Comparison of ENCODE assay signal across 8 cellular contexts in genomic region chr17:7561589-7562207, GRCh38. TPM values are rescaled to one million over a fixed set of nuclear protein-coding genes. Genes with fewer than 3 reads are reported as not detected.
DNase-seq lines count a peak whose midpoint lies in the region; ATAC-seq lines count a peak whose summit lies in the region.

TSS of gene SENP3 (plus strand) at chr17:7561919. CDS start at chr17:7563077, 1,158 bp downstream.

- peak within 1 kb of the TSS; percentile 95 to 99 (median 99) for H3K27ac Mint-ChIP-seq in naive B cell

- peak within 1 kb of the TSS; percentile 90 to 98 (median 96) for H3K4me3 Mint-ChIP-seq in naive B cell

- H3K36me3 ChIP-seq in HUES48 (ENCODE audit: control insufficient read depth, insufficient read depth, low read length), result peaks cover 32% of the 10 kb centered on the region

- peaks cover 49 to 54% (median 54%) of the 10 kb centered on the region in 3 donors for H3K4me1 Mint-ChIP-seq in naive B cell

- peaks cover 42% of the 10 kb centered on the region for H3K4me1 ChIP-seq in HUES48 (ENCODE audit: control insufficient read depth, insufficient read depth, low read length)

- H3K9ac ChIP-seq in HUES48 (ENCODE audit: low read depth, low read length), result peak within 1 kb of the TSS; percentile 88

- H3K36me3 Mint-ChIP-seq in naive B cell, result no peaks in the 10 kb centered on the region

- ATAC-seq in GM21360 (IDR thresholded peaks at IDR 0.05; ENCODE audit: unreplicated experiment) (peak; percentile 54), naive B cell (ENCODE audit: low read depth in 2 of 2) (peak; percentile 75 to 77)

- peak within 1 kb of the TSS; percentile 70 for H3K4me3 ChIP-seq in HUES48 (ENCODE audit: low read depth, low read length)

- DNase-seq in COLO829 (ENCODE audit: low spot score), result peak; percentile 98
- peak; percentile 84 for DNase-seq in RPMI7951 (ENCODE audit: low read depth)
- peak; percentile 75 to 92 for DNase-seq in activated T-helper 1 cell treated with anti-CD3 and anti-CD28 coated beads, Interleukin-2, amount 50 U/mL, for 16 hours (ENCODE audit: low read depth in 1 of 2, low spot score in 1 of 2)
- DNase-seq in fibroblast of gingiva (ENCODE audit: low read depth), result peak; percentile 88
- peak; percentile 93 for DNase-seq in naive B cell
- DNase-seq in stimulated activated CD8-positive, alpha-beta memory T cell treated with anti-CD3 and anti-CD28 coated beads, Interleukin-7, amount 100 ng/mL, for 48 hours (ENCODE audit: extremely low read depth in 1 of 2, low read depth in 1 of 2), result peak; percentile 82 to 88

- no peaks in the 10 kb centered on the region for H3K27me3 Mint-ChIP-seq in naive B cell

- no peaks in the 10 kb centered on the region for H3K27me3 ChIP-seq in HUES48 (ENCODE audit: control insufficient read depth, insufficient read depth, low read length)

- peak within 1 kb of the TSS; percentile 91 for H3K27ac ChIP-seq in HUES48 (ENCODE audit: low read depth, low read length)

- no peaks in the 10 kb centered on the region for H3K9me3 ChIP-seq in HUES48 (ENCODE audit: control insufficient read depth, insufficient read depth, low read length)

- no peaks in the 10 kb centered on the region for H3K9me3 Mint-ChIP-seq in naive B cell

RNA-seq across cellular contexts. Expression of gene SENP3, which starts in this region (rescaled TPM):
- 53.5 and 59.0 TPM in 2 replicates for total RNA-seq in RPMI7951 (2014; rRNA removed; shearing (Covaris generic))
- polyA plus RNA-seq in naive B cell (ENCODE audit: low read depth in 6 of 6), result 10 to 100 TPM; 16.0 to 21.9 (median 18.2) TPM

Comparison
In these comparisons a context has a peak if more than half of its experiments do, and no peak if none do; other contexts are left out.
1. Peak in every context shown above with its lines: DNase-seq, ATAC-seq, H3K4me3 ChIP-seq and H3K27ac ChIP-seq.